28 cellular contexts compared by ENCODE assay signal in genomic region chr9:115601456-115601855, GRCh38.
"Had no signal": no experiment of that assay in that cellular context is flagged by ENCODE, and none has a peak within 500 bp of the region (broad histone marks: within the 10 kb centered on the region; RNA-seq: fewer than 3 reads in every experiment).

No MANE protein-coding gene starts in this region.

- FAIRE-seq: colon had no signal

- H3K27ac Mint-ChIP-seq: activated CD4-positive, alpha-beta memory T cell treated with anti-CD3 and anti-CD28 coated beads, Interleukin-2, amount 10 ng/mL, durations not matched to agents 7 days and 5 days; activated CD8-positive, alpha-beta memory T cell treated with anti-CD3 and anti-CD28 coated beads, Interleukin-2, amount 10 ng/mL, durations not matched to agents 7 days and 5 days; activated naive CD4-positive, alpha-beta T cell treated with anti-CD3 and anti-CD28 coated beads, Interleukin-2, amount 10 ng/mL, durations not matched to agents 7 days and 5 days; activated naive CD8-positive, alpha-beta T cell; activated naive CD8-positive, alpha-beta T cell treated with anti-CD3 and anti-CD28 coated beads, Interleukin-2, amount 50 U/mL, for 24 hours; brain had no signal

- H3K4me1 Mint-ChIP-seq: activated CD4-positive, alpha-beta memory T cell treated with anti-CD3 and anti-CD28 coated beads, Interleukin-2, amount 10 ng/mL, durations not matched to agents 7 days and 5 days; activated CD8-positive, alpha-beta memory T cell treated with anti-CD3 and anti-CD28 coated beads, Interleukin-2, amount 10 ng/mL, durations not matched to agents 7 days and 5 days; activated naive CD4-positive, alpha-beta T cell treated with anti-CD3 and anti-CD28 coated beads, Interleukin-2, amount 10 ng/mL, durations not matched to agents 7 days and 5 days; activated naive CD8-positive, alpha-beta T cell treated with anti-CD3 and anti-CD28 coated beads, Interleukin-2, amount 50 U/mL, for 24 hours had no signal

- H3K27me3 ChIP-seq: SJSA1 had no signal

- DNase-seq: activated CD4-positive, alpha-beta memory T cell treated with anti-CD3 and anti-CD28 coated beads, Interleukin-2, amount 10 ng/mL, durations not matched to agents 7 days and 5 days; activated CD4-positive, alpha-beta T cell treated with anti-CD3 and anti-CD28 coated beads for 1 hour; activated CD4-positive, alpha-beta T cell treated with anti-CD3 and anti-CD28 coated beads for 48 hours; activated CD4-positive, CD25-positive, alpha-beta regulatory T cell; activated CD8-positive, alpha-beta memory T cell treated with anti-CD3 and anti-CD28 coated beads for 24 hours; activated CD8-positive, alpha-beta memory T cell treated with anti-CD3 and anti-CD28 coated beads, Interleukin-2, amount 10 ng/mL, durations not matched to agents 7 days and 5 days; activated CD8-positive, alpha-beta memory T cell treated with anti-CD3 and anti-CD28 coated beads, Interleukin-2, amount 50 U/mL, for 48 hours; activated effector memory CD4-positive, alpha-beta T cell treated with Interleukin-2 at 50 U/mL for 16 hours; activated naive CD4-positive, alpha-beta T cell treated with anti-CD3 and anti-CD28 coated beads, Interleukin-2, amount 10 ng/mL, durations not matched to agents 7 days and 5 days; activated naive CD8-positive, alpha-beta T cell treated with anti-CD3 and anti-CD28 coated beads, Interleukin-2, amount 50 U/mL, for 24 hours; activated T-cell treated with anti-CD3 and anti-CD28 coated beads, Interleukin-2, amount 50 U/mL, for 48 hours; anterior cingulate cortex; central memory CD4-positive, alpha-beta T cell; NCI-H1092 treated with DMSO at 0.1 percent for 48 hours; NCI-H1417; NCI-H146; NCI-H1930; NCI-H2081 treated with DMSO at 0.1 percent for 48 hours; NCI-H226; NCI-H446 treated with DMSO at 0.1 percent for 48 hours; SHP77 treated with DMSO at 0.1 percent for 48 hours; T1000; WERI-Rb-1 had no signal

- H3K36me3 ChIP-seq: SJSA1, WERI-Rb-1 had no signal

- H3K4me3 Mint-ChIP-seq: activated CD4-positive, alpha-beta memory T cell treated with anti-CD3 and anti-CD28 coated beads, Interleukin-2, amount 10 ng/mL, durations not matched to agents 7 days and 5 days; activated CD8-positive, alpha-beta memory T cell treated with anti-CD3 and anti-CD28 coated beads, Interleukin-2, amount 10 ng/mL, durations not matched to agents 7 days and 5 days; activated naive CD4-positive, alpha-beta T cell treated with anti-CD3 and anti-CD28 coated beads, Interleukin-2, amount 10 ng/mL, durations not matched to agents 7 days and 5 days; activated naive CD8-positive, alpha-beta T cell; activated naive CD8-positive, alpha-beta T cell treated with anti-CD3 and anti-CD28 coated beads, Interleukin-2, amount 50 U/mL, for 24 hours; brain had no signal

- H3K9me3 Mint-ChIP-seq: activated CD4-positive, alpha-beta memory T cell treated with anti-CD3 and anti-CD28 coated beads, Interleukin-2, amount 10 ng/mL, durations not matched to agents 7 days and 5 days; activated naive CD4-positive, alpha-beta T cell treated with anti-CD3 and anti-CD28 coated beads, Interleukin-2, amount 10 ng/mL, durations not matched to agents 7 days and 5 days; activated naive CD8-positive, alpha-beta T cell treated with anti-CD3 and anti-CD28 coated beads, Interleukin-2, amount 50 U/mL, for 24 hours; brain had no signal

- H3K4me3 ChIP-seq: SJSA1 had no signal

- ATAC-seq: activated CD8-positive, alpha-beta memory T cell treated with anti-CD3 and anti-CD28 coated beads, Interleukin-2, amount 10 ng/mL, durations not matched to agents 7 days and 5 days; activated naive CD8-positive, alpha-beta T cell treated with anti-CD3 and anti-CD28 coated beads, Interleukin-2, amount 50 U/mL, for 24 hours; Panc1 had no signal

- H3K36me3 Mint-ChIP-seq: activated CD8-positive, alpha-beta memory T cell treated with anti-CD3 and anti-CD28 coated beads, Interleukin-2, amount 10 ng/mL, durations not matched to agents 7 days and 5 days; activated naive CD4-positive, alpha-beta T cell treated with anti-CD3 and anti-CD28 coated beads, Interleukin-2, amount 10 ng/mL, durations not matched to agents 7 days and 5 days; activated naive CD8-positive, alpha-beta T cell; brain had no signal

- H3K27ac ChIP-seq: SJSA1, WERI-Rb-1 had no signal

- H3K9me3 ChIP-seq: SJSA1 had no signal
